ENCODE assay signal across 9 cellular contexts in the genomic region with DNA sequence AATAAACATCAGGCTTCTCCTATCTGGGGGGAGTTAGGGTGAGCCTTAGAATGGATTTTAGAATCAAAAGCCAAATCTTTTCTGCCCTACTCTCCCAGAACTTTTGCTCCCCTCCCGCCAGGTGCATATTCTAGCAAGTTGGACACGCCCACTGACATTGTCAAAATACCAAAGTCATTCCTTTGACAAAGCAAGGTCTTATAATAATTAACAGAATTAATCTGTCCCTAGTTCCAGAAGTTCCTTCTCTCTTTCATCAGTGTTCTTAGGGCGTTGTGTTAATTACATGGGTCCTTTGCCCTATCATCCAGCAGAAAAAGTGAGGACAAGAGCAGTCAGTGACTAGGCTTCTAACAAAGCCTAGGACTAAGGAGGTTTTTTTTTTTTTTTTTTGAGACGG. TPM values are rescaled to one million over a fixed set of nuclear protein-coding genes. Genes with fewer than 3 reads are reported as not detected.
A peak's percentile ranks its signal among the peaks of the same experiment; 100 is the strongest.
DNase-seq lines count a peak whose midpoint lies in the region; ATAC-seq, FAIRE-seq and TF ChIP-seq lines count a peak whose summit lies in the region.
"Had no signal": no experiment of that assay in that cellular context is flagged by ENCODE, and none has a peak within 500 bp of the region (broad histone marks: within the 10 kb centered on the region; RNA-seq: fewer than 3 reads in every experiment).

No MANE protein-coding gene starts in this region.

- H3K27me3 ChIP-seq in CD4-positive, alpha-beta memory T cell (ENCODE audit: insufficient read depth, low read length) = no peaks in the 10 kb centered on the region
- H3K27me3 ChIP-seq in astrocyte (ENCODE audit: insufficient read depth, low read length) = no peaks in the 10 kb centered on the region

- H3K9me3 ChIP-seq in CD4-positive, alpha-beta memory T cell (ENCODE audit: control insufficient read depth in 1 of 2, low read length in 2 of 2) = no peaks in the 10 kb centered on the region
- no peaks in the 10 kb centered on the region for H3K9me3 ChIP-seq in astrocyte (ENCODE audit: insufficient read depth, low read depth, low read length)

- peaks cover 29 to 52% of the 10 kb centered on the region in 2 donors for H3K36me3 Mint-ChIP-seq in CD4-positive, alpha-beta memory T cell
- peaks cover 34% of the 10 kb centered on the region for H3K36me3 Mint-ChIP-seq in HFFc6 (ENCODE audit: low read depth)
- peaks cover 24% of the 10 kb centered on the region for H3K36me3 Mint-ChIP-seq in astrocyte (ENCODE audit: low read depth, unreplicated experiment)
- peaks cover 0 to 50% (median 2%) of the 10 kb centered on the region in 3 donors for H3K36me3 Mint-ChIP-seq in naive thymus-derived CD8-positive, alpha-beta T cell

- H3K36me3 ChIP-seq in CD4-positive, alpha-beta memory T cell (ENCODE audit: insufficient read depth, low read length) = peaks cover 29% of the 10 kb centered on the region
- H3K36me3 ChIP-seq in astrocyte (ENCODE audit: insufficient read depth, low read length) = peaks cover 14% of the 10 kb centered on the region

- peak overlapping the region in 6 of 7 donors; percentile 6 to 91 (median 72) for H3K27ac Mint-ChIP-seq in CD4-positive, alpha-beta memory T cell
- H3K27ac Mint-ChIP-seq in HFFc6 (no peak overlapping the region; the same call in 1 of the 2 replicates), astrocyte (ENCODE audit: unreplicated experiment) (no peak overlapping the region)
- peak overlapping the region in 8 of 10 donors; percentile 48 to 95 (median 74) for H3K27ac Mint-ChIP-seq in naive thymus-derived CD8-positive, alpha-beta T cell

- TF ChIP-seq CTCF in HFFc6 (IDR thresholded peaks at IDR 0.05) (no peak), astrocyte (IDR thresholded peaks at IDR 0.05; ENCODE audit: insufficient read depth, low read depth, low read length) (no peak)

- POLR2A ChIA-PET in CD4-positive, alpha-beta memory T cell (lab: Charles Lee; ENCODE audit: partially characterized antibody) = interaction anchor here (3.1 kb wide), 1 partner anchor 56 kb away, joined by 16 read pairs; the partner anchor contains the start of genes MAP3K12 and TARBP2
- POLR2A ChIA-PET in naive thymus-derived CD8-positive, alpha-beta T cell (lab: Charles Lee) = no interaction called here

- no peak for DNase-seq in CD4-positive, alpha-beta memory T cell
- no peak for DNase-seq in HFFc6
- no peak for DNase-seq in astrocyte (ENCODE audit: low read depth)
- no peak for DNase-seq in naive thymus-derived CD8-positive, alpha-beta T cell
- no peak for DNase-seq in head of caudate nucleus

- peaks cover 27% of the 10 kb centered on the region for H3K79me2 ChIP-seq in astrocyte (ENCODE audit: insufficient read depth, low read length)

- peak overlapping the region in 7 of 8 donors; percentile 26 to 75 (median 63) for H3K4me3 Mint-ChIP-seq in CD4-positive, alpha-beta memory T cell
- H3K4me3 Mint-ChIP-seq in HFFc6 = peak overlapping the region; percentile 22; the same call in 1 of the 2 replicates
- H3K4me3 Mint-ChIP-seq in astrocyte (ENCODE audit: unreplicated experiment) = peak overlapping the region; percentile 63
- H3K4me3 Mint-ChIP-seq in naive thymus-derived CD8-positive, alpha-beta T cell = peak overlapping the region; percentile 50 to 92 (median 74)

- no peaks in the 10 kb centered on the region for H3K9me3 Mint-ChIP-seq in CD4-positive, alpha-beta memory T cell
- no peaks in the 10 kb centered on the region for H3K9me3 Mint-ChIP-seq in HFFc6
- H3K9me3 Mint-ChIP-seq in astrocyte (ENCODE audit: unreplicated experiment) = no peaks in the 10 kb centered on the region
- no peaks in the 10 kb centered on the region for H3K9me3 Mint-ChIP-seq in naive thymus-derived CD8-positive, alpha-beta T cell

- no peak for ATAC-seq in naive thymus-derived CD8-positive, alpha-beta T cell
- ATAC-seq in HG03135 (IDR thresholded peaks at IDR 0.05; ENCODE audit: unreplicated experiment) (no peak), GM21526 (IDR thresholded peaks at IDR 0.05; ENCODE audit: low FRiP score, unreplicated experiment) (no peak)

- FAIRE-seq in astrocyte (lab: Jason Lieb, UNC) = no peak
- FAIRE-seq: colon, keratinocyte had no signal

- no peaks in the 10 kb centered on the region for H3K27me3 Mint-ChIP-seq in CD4-positive, alpha-beta memory T cell
- H3K27me3 Mint-ChIP-seq in HFFc6 (ENCODE audit: insufficient read depth) (peaks cover 1% of the 10 kb centered on the region; the same call in 1 of the 2 replicates), astrocyte (ENCODE audit: low read depth, unreplicated experiment) (no peaks in the 10 kb centered on the region)
- H3K27me3 Mint-ChIP-seq in naive thymus-derived CD8-positive, alpha-beta T cell = no peaks in the 10 kb centered on the region

- H2AFZ ChIP-seq in astrocyte (ENCODE audit: low read depth, low read length) = no peak overlapping the region

- H4K20me1 ChIP-seq in astrocyte (ENCODE audit: insufficient read depth, low read length) = peaks cover 19% of the 10 kb centered on the region

- H3K4me1 ChIP-seq in CD4-positive, alpha-beta memory T cell (ENCODE audit: insufficient read depth, low read length) = peaks cover 40% of the 10 kb centered on the region
- H3K4me1 ChIP-seq in astrocyte (ENCODE audit: insufficient read depth, low read length) = peaks cover 5% of the 10 kb centered on the region

- H3K4me3 ChIP-seq in CD4-positive, alpha-beta memory T cell (ENCODE audit: low read length in 2 of 2) = no peak overlapping the region
- H3K4me3 ChIP-seq in astrocyte (ENCODE audit: insufficient read depth, low read depth, low read length) = no peak overlapping the region

- H3K27ac ChIP-seq in CD4-positive, alpha-beta memory T cell (ENCODE audit: low read depth, low read length) = no peak overlapping the region
- no peak overlapping the region for H3K27ac ChIP-seq in astrocyte (ENCODE audit: low read depth, low read length)

- H3K9ac ChIP-seq in astrocyte (ENCODE audit: low read length) = no peak overlapping the region

- CTCF ChIA-PET in CD4-positive, alpha-beta memory T cell (lab: Charles Lee; ENCODE audit: partially characterized antibody) = no interaction called here

- intact Hi-C loops in CD4-positive, alpha-beta memory T cell (cut with micrococcal nuclease) = no loop called here
- intact Hi-C loops in head of caudate nucleus (cut with DNase I) = no loop called here

- H3K4me1 Mint-ChIP-seq in CD4-positive, alpha-beta memory T cell = peaks cover 26 to 68% (median 44%) of the 10 kb centered on the region in 4 donors
- H3K4me1 Mint-ChIP-seq in HFFc6 (ENCODE audit: low read depth) (peaks cover 34% of the 10 kb centered on the region), astrocyte (ENCODE audit: low read depth, unreplicated experiment) (peaks cover 18% of the 10 kb centered on the region)
- peaks cover 21 to 56% (median 50%) of the 10 kb centered on the region in 4 donors for H3K4me1 Mint-ChIP-seq in naive thymus-derived CD8-positive, alpha-beta T cell

- peak overlapping the region; percentile 34 for H3K4me2 ChIP-seq in astrocyte (ENCODE audit: low read length)

RNA-seq across cellular contexts. Expression of gene PRR13, which starts 2.4 kb away (rescaled TPM):
- total RNA-seq in CD4-positive, alpha-beta memory T cell = 100 to 1,000 TPM; 242 to 247 TPM
- 100 to 1,000 TPM; 545 to 843 TPM for polyA plus RNA-seq in CD4-positive, alpha-beta memory T cell
- 100 to 1,000 TPM; 122 to 188 (median 165) TPM for total RNA-seq in HFFc6 (2021; fragmentation: NEBNext Ultra II Directional; extraction: Animal tissue kit (Norgen Biotek cat#: 25700))
- total RNA-seq in astrocyte = 159 and 190 TPM in 2 replicates
- total RNA-seq in naive thymus-derived CD8-positive, alpha-beta T cell = 100 to 1,000 TPM; 215 to 217 TPM
- 100 to 1,000 TPM; 513 to 535 (median 534) TPM for polyA plus RNA-seq in naive thymus-derived CD8-positive, alpha-beta T cell

RNA-seq across cellular contexts. Expression of gene PCBP2, which starts 7.9 kb away (rescaled TPM):
- 100 to 1,000 TPM; 848 to 858 TPM for total RNA-seq in CD4-positive, alpha-beta memory T cell
- 100 to 1,000 TPM in 1 of 2 donors, 10 to 100 TPM in 1; 88.0 to 118 TPM for polyA plus RNA-seq in CD4-positive, alpha-beta memory T cell
- total RNA-seq in HFFc6 (2021; fragmentation: NEBNext Ultra II Directional; extraction: Animal tissue kit (Norgen Biotek cat#: 25700)) = 100 to 1,000 TPM; 763 to 969 (median 874) TPM
- 708 and 733 TPM in 2 replicates for total RNA-seq in astrocyte
- total RNA-seq in naive thymus-derived CD8-positive, alpha-beta T cell = 100 to 1,000 TPM; 858 to 917 TPM
- 100 to 1,000 TPM; 143 to 157 (median 152) TPM for polyA plus RNA-seq in naive thymus-derived CD8-positive, alpha-beta T cell

RNA-seq across cellular contexts. Expression of gene AMHR2, which starts 20.3 kb away (rescaled TPM):
- total RNA-seq in CD4-positive, alpha-beta memory T cell = not detected
- polyA plus RNA-seq in CD4-positive, alpha-beta memory T cell = not detected
- total RNA-seq in HFFc6 (2021; fragmentation: NEBNext Ultra II Directional; extraction: Animal tissue kit (Norgen Biotek cat#: 25700)) = not detected
- not detected in 2 replicates for total RNA-seq in astrocyte
- not detected for total RNA-seq in naive thymus-derived CD8-positive, alpha-beta T cell
- polyA plus RNA-seq in naive thymus-derived CD8-positive, alpha-beta T cell = not detected

RNA-seq across cellular contexts. Expression of gene MAP3K12, which starts 55.3 kb away (rescaled TPM):
- total RNA-seq in CD4-positive, alpha-beta memory T cell = 10 to 100 TPM; 25.0 to 28.2 TPM
- polyA plus RNA-seq in CD4-positive, alpha-beta memory T cell = 1 to 10 TPM; 3.1 to 8.5 TPM
- 10 to 100 TPM; 21.2 to 26.5 (median 23.5) TPM for total RNA-seq in HFFc6 (2021; fragmentation: NEBNext Ultra II Directional; extraction: Animal tissue kit (Norgen Biotek cat#: 25700))
- total RNA-seq in astrocyte = 11.1 and 13.1 TPM in 2 replicates
- total RNA-seq in naive thymus-derived CD8-positive, alpha-beta T cell = 10 to 100 TPM; 17.2 to 23.8 TPM
- polyA plus RNA-seq in naive thymus-derived CD8-positive, alpha-beta T cell = 1 to 10 TPM; 2.4 to 3.9 (median 3.4) TPM

RNA-seq across cellular contexts. Expression of gene TARBP2, which starts 57.1 kb away (rescaled TPM):
- 10 to 100 TPM; 26.9 to 37.0 TPM for total RNA-seq in CD4-positive, alpha-beta memory T cell
- 10 to 100 TPM; 24.5 to 33.1 TPM for polyA plus RNA-seq in CD4-positive, alpha-beta memory T cell
- total RNA-seq in HFFc6 (2021; fragmentation: NEBNext Ultra II Directional; extraction: Animal tissue kit (Norgen Biotek cat#: 25700)) = 10 to 100 TPM; 35.1 to 41.7 (median 37.1) TPM
- total RNA-seq in astrocyte = 40.4 and 51.1 TPM in 2 replicates
- total RNA-seq in naive thymus-derived CD8-positive, alpha-beta T cell = 10 to 100 TPM; 45.2 to 46.1 TPM
- 10 to 100 TPM; 27.0 to 32.1 (median 27.9) TPM for polyA plus RNA-seq in naive thymus-derived CD8-positive, alpha-beta T cell

Comparison
In these comparisons a context has a peak if more than half of its experiments do, and no peak if none do; other contexts are left out.
1. H3K27ac Mint-ChIP-seq: peak in CD4-positive, alpha-beta memory T cell (6 of 7) and naive thymus-derived CD8-positive, alpha-beta T cell (8 of 10); none in HFFc6 (single experiment) and astrocyte (single experiment).
2. H3K4me3 Mint-ChIP-seq: peak in every context shown above with its lines; median percentile 74 in naive thymus-derived CD8-positive, alpha-beta T cell; 63 in CD4-positive, alpha-beta memory T cell; 63 in astrocyte; 22 in HFFc6.